In the genomic region with DNA sequence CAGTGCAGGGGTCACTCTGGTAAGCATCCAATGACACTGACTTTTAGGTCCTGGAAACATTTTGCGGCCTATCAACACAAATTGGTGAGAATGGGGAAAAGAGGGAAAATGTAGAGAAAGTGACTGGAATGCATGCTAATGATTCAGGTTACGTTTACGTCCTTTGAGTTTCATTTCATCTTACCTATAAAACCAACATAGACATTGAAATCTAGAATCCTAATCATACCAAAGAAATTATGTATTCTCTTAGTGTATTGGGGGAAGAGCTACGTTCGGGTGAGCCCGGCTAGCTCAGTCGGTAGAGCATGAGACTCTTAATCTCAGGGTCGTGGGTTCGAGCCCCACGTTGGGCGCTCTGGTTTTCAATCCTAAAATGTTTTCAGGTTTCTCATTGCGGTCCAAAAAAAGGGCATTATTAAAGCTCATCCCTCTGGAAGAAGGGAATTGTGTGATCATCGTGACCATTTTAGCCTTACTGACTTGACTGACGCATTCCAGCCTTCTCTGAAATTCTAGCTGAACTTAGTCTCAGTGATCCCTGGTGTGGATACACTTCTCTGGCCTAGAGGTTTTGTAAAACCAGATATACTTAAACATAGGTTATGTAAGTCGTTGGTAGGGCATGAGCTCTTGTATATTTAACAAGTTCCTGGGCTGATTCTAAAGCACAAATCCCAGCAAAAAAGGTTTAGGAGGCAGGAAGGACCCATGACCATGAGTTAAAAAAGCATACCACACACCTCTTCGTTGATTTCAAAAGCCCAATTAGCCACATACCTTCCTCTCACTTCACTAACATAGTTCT, we compare ENCODE assay signal across 8 cellular contexts.
DNase-seq lines count a peak whose midpoint lies in the region; ATAC-seq lines count a peak whose summit lies in the region.

No MANE protein-coding gene starts in this region.

- no peaks in the 10 kb centered on the region for H3K36me3 Mint-ChIP-seq in activated naive CD8-positive, alpha-beta T cell

- H3K27me3 Mint-ChIP-seq in activated naive CD8-positive, alpha-beta T cell = no peaks in the 10 kb centered on the region

- peak overlapping the region; percentile 55 for H3K4me3 Mint-ChIP-seq in activated naive CD8-positive, alpha-beta T cell

- no peaks in the 10 kb centered on the region for H3K4me1 ChIP-seq in ACC112 (ENCODE audit: control insufficient read depth, insufficient read depth, low read length, unreplicated experiment)

- ATAC-seq in GM19023 (IDR thresholded peaks at IDR 0.05; ENCODE audit: unreplicated experiment) (no peak), HG02870 (IDR thresholded peaks at IDR 0.05; ENCODE audit: unreplicated experiment) (no peak)

- H3K27ac ChIP-seq in ACC112 (ENCODE audit: low read depth, low read length) = peak overlapping the region; percentile 28

- no peaks in the 10 kb centered on the region for H3K36me3 ChIP-seq in ACC112 (ENCODE audit: insufficient read depth, low read length)

- H2AFZ ChIP-seq in ACC112 (ENCODE audit: low read length, unreplicated experiment) = no peak overlapping the region

- peak overlapping the region; percentile 79 for H3K4me3 ChIP-seq in ACC112 (ENCODE audit: low read depth, low read length)

- H3K4me1 Mint-ChIP-seq in activated naive CD8-positive, alpha-beta T cell (ENCODE audit: low read depth) = peaks cover 13% of the 10 kb centered on the region

- H3K27me3 ChIP-seq in ACC112 (ENCODE audit: insufficient read depth, low read length) = no peaks in the 10 kb centered on the region

- DNase-seq in GM04504 (ENCODE audit: low read depth) = peak; percentile 73
- peak; percentile 98 for DNase-seq in NCI-H69 (lab: John Stamatoyannopoulos, UW)
- DNase-seq in inferior parietal cortex (ENCODE audit: extremely low spot score) = peak; percentile 73
- no peak for DNase-seq in NOMO-1 treated with DMSO at 0.1 percent for 48 hours (lab: John Stamatoyannopoulos, UW; ENCODE audit: unreplicated experiment)

- no peaks in the 10 kb centered on the region for H3K79me2 ChIP-seq in ACC112 (ENCODE audit: control insufficient read depth, insufficient read depth, low read length, unreplicated experiment)

- H3K9me3 Mint-ChIP-seq in activated naive CD8-positive, alpha-beta T cell (ENCODE audit: low read depth) = peaks cover 3% of the 10 kb centered on the region

- H3K27ac Mint-ChIP-seq in activated naive CD8-positive, alpha-beta T cell = peak overlapping the region; percentile 64
